ENCODE assay signal across 8 cellular contexts in genomic region chr22:37431811-37432707, GRCh38. TPM values are rescaled to one million over a fixed set of nuclear protein-coding genes. Genes with fewer than 3 reads are reported as not detected.
DNase-seq lines count a peak whose midpoint lies in the region; ATAC-seq and TF ChIP-seq lines count a peak whose summit lies in the region.

No MANE protein-coding gene starts in this region.

- H3K27me3 ChIP-seq in SJSA1 (replicated peaks): peaks cover 21% of the 10 kb centered on the region

- H3K36me3 ChIP-seq in SJSA1: no peaks in the 10 kb centered on the region

- H3K27ac ChIP-seq in SJSA1: peak overlapping the region; percentile 88

- TF ChIP-seq CTCF in epithelial cell of esophagus (IDR thresholded peaks at IDR 0.05; ENCODE audit: insufficient read depth, low read depth, low read length, missing control alignments): no peak

- H3K9me3 ChIP-seq in SJSA1 (replicated peaks): peaks cover 26% of the 10 kb centered on the region

- H3K4me1 ChIP-seq in SJSA1 (replicated peaks): peaks cover 42% of the 10 kb centered on the region

- H3K4me3 ChIP-seq in SJSA1 (no peak overlapping the region), epithelial cell of esophagus (ENCODE audit: low read length) (no peak overlapping the region)

- DNase-seq in activated T-cell treated with anti-CD3 and anti-CD28 coated beads for 48 hours (ENCODE audit: low read depth) (peak; percentile 43), SJSA1 (ENCODE audit: low read depth in 1 of 2, low spot score in 2 of 2) (peak; percentile 96 to 97), epithelial cell of esophagus (ENCODE audit: low read depth) (peak; percentile 95), NCI-H1694 treated with DMSO at 0.1 percent for 48 hours (lab: John Stamatoyannopoulos, UW) (no peak)
- no peak for DNase-seq in activated T-cell treated with anti-CD3 and anti-CD28 coated beads, Interleukin-2, amount 50 U/mL, for 1 hour
- peak; percentile 41 for DNase-seq in stimulated activated CD8-positive, alpha-beta memory T cell treated with anti-CD3 and anti-CD28 coated beads, Interleukin-7, amount 100 ng/mL, for 24 hours (ENCODE audit: low read depth)

- ATAC-seq in HG03039 (IDR thresholded peaks at IDR 0.05; ENCODE audit: unreplicated experiment) (no peak), HG03095 (IDR thresholded peaks at IDR 0.05; ENCODE audit: unreplicated experiment) (no peak)

RNA-seq across cellular contexts. Expression of gene ELFN2, which starts 4.8 kb away (rescaled TPM):
- total RNA-seq in SJSA1 (2014; rRNA removed; shearing (Covaris generic)): 0.11 TPM in 1 of 2 replicates, not detected in the other

RNA-seq across cellular contexts. Expression of gene MFNG, which starts 54.1 kb away (rescaled TPM):
- not detected in 2 replicates for total RNA-seq in SJSA1 (2014; rRNA removed; shearing (Covaris generic))

Comparison
In these comparisons a context has a peak if more than half of its experiments do, and no peak if none do; other contexts are left out.
1. DNase-seq: peak in activated T-cell treated with anti-CD3 and anti-CD28 coated beads for 48 hours (single experiment), SJSA1 (2 of 2), epithelial cell of esophagus (single experiment) and stimulated activated CD8-positive, alpha-beta memory T cell treated with anti-CD3 and anti-CD28 coated beads, Interleukin-7, amount 100 ng/mL, for 24 hours (single experiment); none in activated T-cell treated with anti-CD3 and anti-CD28 coated beads, Interleukin-2, amount 50 U/mL, for 1 hour (single experiment) and NCI-H1694 treated with DMSO at 0.1 percent for 48 hours (single experiment).